In genomic region chr5:14675309-14675708, GRCh38 we compare ENCODE assay signal across 8 cellular contexts. TPM values are rescaled to one million over a fixed set of nuclear protein-coding genes. Genes with fewer than 3 reads are reported as not detected.
A peak's percentile ranks its signal among the peaks of the same experiment; 100 is the strongest.
DNase-seq lines count a peak whose midpoint lies in the region; ATAC-seq and TF ChIP-seq lines count a peak whose summit lies in the region.

No MANE protein-coding gene starts in this region.

- intact Hi-C loops in Right ventricle myocardium inferior (cut with DNase I), result no loop called here
- intact Hi-C loops in aorta (cut with DNase I), result no loop called here

- H3K4me1 ChIP-seq in right atrium auricular region (peaks cover 0 to 73% of the 10 kb centered on the region in 2 donors), aorta (ENCODE audit: control insufficient read depth in 1 of 2, insufficient read depth in 2 of 2, low read length in 2 of 2) (peaks cover 0 to 12% of the 10 kb centered on the region in 2 donors)

- DNase-seq in right atrium auricular region (ENCODE audit: low spot score) (no peak), Right ventricle myocardium inferior (ENCODE audit: missing footprints) (no peak), epithelial cell of prostate (ENCODE audit: low read depth, low spot score) (no peak), aorta (no peak), OCI-M2 (lab: John Stamatoyannopoulos, UW; ENCODE audit: unreplicated experiment) (no peak), kidney glomerular epithelial cell (lab: John Stamatoyannopoulos, UW) (no peak), ureter (ENCODE audit: low spot score) (no peak)

- WGBS in aorta, 2 donors, result 80 to 84% methylated on average over 6 of the region's 6 CpGs

- no peaks in the 10 kb centered on the region for H3K9me3 ChIP-seq in right atrium auricular region
- no peaks in the 10 kb centered on the region for H3K9me3 ChIP-seq in KOPT-K1 (ENCODE audit: insufficient read depth, low read length, poor library complexity, severe bottlenecking)
- H3K9me3 ChIP-seq in aorta (ENCODE audit: control insufficient read depth, low read length), result no peaks in the 10 kb centered on the region

- H3K27ac ChIP-seq in right atrium auricular region, result peak overlapping the region; percentile 14 to 63
- peak overlapping the region; percentile 53 for H3K27ac ChIP-seq in KOPT-K1 (ENCODE audit: low read depth, low read length, poor library complexity, severe bottlenecking)
- H3K27ac ChIP-seq in epithelial cell of prostate, result peak overlapping the region; percentile 68
- H3K27ac ChIP-seq in aorta (ENCODE audit: low read depth in 1 of 2, low read length in 2 of 2), result peak overlapping the region; percentile 84 to 88

- H3K27me3 ChIP-seq in right atrium auricular region (no peaks in the 10 kb centered on the region), aorta (ENCODE audit: control insufficient read depth in 1 of 2, insufficient read depth in 2 of 2, low read length in 1 of 2) (no peaks in the 10 kb centered on the region)

- no peak for TF ChIP-seq CTCF in right atrium auricular region (IDR thresholded peaks at IDR 0.05)

- ATAC-seq in Right ventricle myocardium inferior (no peak), aorta (ENCODE audit: low FRiP score) (no peak)

- H3K4me3 ChIP-seq in right atrium auricular region (no peak overlapping the region), aorta (ENCODE audit: low read length in 2 of 2) (no peak overlapping the region)

- peaks cover under 1% of the 10 kb centered on the region for H3K36me3 ChIP-seq in right atrium auricular region
- H3K36me3 ChIP-seq in KOPT-K1 (ENCODE audit: insufficient read depth, low read length), result peaks cover 44% of the 10 kb centered on the region
- H3K36me3 ChIP-seq in aorta (ENCODE audit: control insufficient read depth in 1 of 2, insufficient read depth in 2 of 2, low read length in 1 of 2), result no peaks in the 10 kb centered on the region

RNA-seq across cellular contexts. Expression of gene OTULIN, which starts 10.8 kb away (rescaled TPM):
- total RNA-seq in right atrium auricular region (10 to 100 TPM; 13.9 to 29.9 TPM), Right ventricle myocardium inferior (22.4 TPM), aorta (10 to 100 TPM; 48.7 to 60.4 TPM), ureter (35.1 TPM)
- 10 to 100 TPM in 1 of 2 donors, 1 to 10 TPM in 1; 8.6 to 12.5 TPM for polyA plus RNA-seq in aorta
